ENCODE assay signal across 1 cellular context in genomic region chr5:151449836-151450235, GRCh38.
TF ChIP-seq lines count a peak whose summit lies in the region.

No MANE protein-coding gene starts in this region.

TF ChIP-seq in H1, 55 proteins besides CTCF, POLR2A, EP300 and RAD21 (continued from another document):
- no peak for TF ChIP-seq SIN3A (conservative IDR thresholded peaks at IDR 0.05 in 1 of 2, IDR thresholded peaks at IDR 0.05 in 1 of 2; ENCODE audit: low read depth in 1 of 2, low read length in 2 of 2)
- TF ChIP-seq SUZ12 (IDR thresholded peaks at IDR 0.05; ENCODE audit: low read length): no peak
- no peak for TF ChIP-seq CTBP2 (IDR thresholded peaks at IDR 0.05; ENCODE audit: borderline replicate concordance, insufficient read depth, insufficient read length, low read length)
- no peak for TF ChIP-seq SAP30 (IDR thresholded peaks at IDR 0.05; ENCODE audit: insufficient read depth, insufficient replicate concordance, low read length)
- TF ChIP-seq CBX8 (IDR thresholded peaks at IDR 0.05; ENCODE audit: borderline replicate concordance, low read depth, low read length): no peak
- TF ChIP-seq NRF1 (IDR thresholded peaks at IDR 0.05; ENCODE audit: low read depth, low read length): no peak
- TF ChIP-seq SP1 (IDR thresholded peaks at IDR 0.05; ENCODE audit: low read depth, low read length): no peak
- TF ChIP-seq CEBPB (IDR thresholded peaks at IDR 0.05; ENCODE audit: low read depth, low read length): no peak
